ENCODE assay signal across 12 cellular contexts in the genomic region with DNA sequence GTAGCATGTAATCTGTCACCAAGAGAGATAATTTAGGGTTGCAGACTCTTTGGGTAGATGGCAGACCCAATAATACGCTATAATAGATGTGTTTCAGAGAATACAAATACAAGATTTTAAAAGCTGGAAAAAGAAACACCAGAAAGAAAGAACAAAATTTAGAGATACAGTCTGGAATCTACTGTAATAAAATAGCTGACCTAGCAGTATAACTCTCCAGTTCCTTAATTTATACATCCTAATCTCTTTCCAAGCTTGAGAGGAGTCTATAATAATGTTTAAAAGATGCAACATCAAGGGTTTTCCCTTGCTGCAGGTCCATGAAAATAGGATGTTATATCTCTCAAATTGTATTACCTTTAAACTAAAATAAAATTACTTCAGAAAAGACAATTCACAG. TPM values are rescaled to one million over a fixed set of nuclear protein-coding genes. Genes with fewer than 3 reads are reported as not detected.
"Had no signal": no experiment of that assay in that cellular context is flagged by ENCODE, and none has a peak within 500 bp of the region (broad histone marks: within the 10 kb centered on the region; RNA-seq: fewer than 3 reads in every experiment).

No MANE protein-coding gene starts in this region.

- H3K9me3 Mint-ChIP-seq: GM23338, HFFc6 had no signal

- H3K4me2 ChIP-seq: GM23338 had no signal

- H3K27ac Mint-ChIP-seq: GM23338, H9, HFFc6 had no signal

- H3K4me1 Mint-ChIP-seq: GM23338, H9 had no signal

- DNase-seq: GM23248, GOT3, H7, H9, HCEC 1CT, HFFc6 had no signal

- H3K9ac ChIP-seq: GM23248 had no signal

- ATAC-seq: GM23338, HCT116 had no signal

- H3K4me3 ChIP-seq: GM23248, GM23338, HAP-1 had no signal

- H2AFZ ChIP-seq: GM23248, GM23338 had no signal

- FAIRE-seq: H1, H54 had no signal

- H3K9me3 ChIP-seq: HAP-1 had no signal

- H3K4me3 Mint-ChIP-seq: GM23338, H9, HFFc6 had no signal

- H3K36me3 ChIP-seq: HAP-1 had no signal

- H3K27ac ChIP-seq: GM23248 had no signal

- H3K4me1 ChIP-seq: HAP-1 had no signal

RNA-seq across cellular contexts. Expression of a gene that starts 27.2 kb away (rescaled TPM):
- total RNA-seq: GM23248, GM23338, H1, H4, H7, H9, HFFc6 had no signal
